Comparison of ENCODE assay signal across 12 cellular contexts in the genomic region with DNA sequence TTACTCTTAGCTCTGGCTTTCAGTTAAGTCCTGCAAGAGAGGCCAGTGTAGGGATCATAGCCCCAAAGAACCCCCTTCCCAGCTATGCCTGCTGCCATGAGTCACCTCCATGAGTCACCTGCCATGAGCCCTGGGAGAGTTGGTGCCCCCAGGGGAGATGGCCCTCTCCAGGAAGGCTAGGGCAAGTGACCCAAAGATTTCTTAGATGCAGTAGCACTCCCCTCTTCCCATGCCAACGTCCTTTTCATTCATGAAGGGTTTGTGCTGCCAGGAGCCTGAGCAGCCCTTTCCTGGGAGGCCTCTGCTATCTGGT.
DNase-seq lines count a peak whose midpoint lies in the region; ATAC-seq, FAIRE-seq and TF ChIP-seq lines count a peak whose summit lies in the region.
"Had no signal": no experiment of that assay in that cellular context is flagged by ENCODE, and none has a peak within 500 bp of the region (broad histone marks: within the 10 kb centered on the region; RNA-seq: fewer than 3 reads in every experiment).

No MANE protein-coding gene starts in this region.

- intact Hi-C loops in GM12878 (cut with micrococcal nuclease; ENCODE audit: unreplicated experiment), result no loop called here
- intact Hi-C loops in lower lobe of right lung (cut with DNase I), result no loop called here

- H3K4me1 ChIP-seq in BLaER1 treated with 17β-estradiol and CSF1 and Interleukin-3, amounts not matched to agents 10 nM and 100 nM, result peaks cover 16 to 60% (median 49%) of the 10 kb centered on the region in 10 experiments
- H3K4me1 ChIP-seq in GM12878 (ENCODE audit: control insufficient read depth, insufficient read depth, low read length) (no peaks in the 10 kb centered on the region), lower lobe of right lung (peaks cover 44% of the 10 kb centered on the region)

- H3K27me3 Mint-ChIP-seq in endothelial cell (ENCODE audit: unreplicated experiment), result peaks cover 6% of the 10 kb centered on the region

- H3K27ac Mint-ChIP-seq in endothelial cell (ENCODE audit: unreplicated experiment), result no peak overlapping the region

- no peaks in the 10 kb centered on the region for H3K9me3 ChIP-seq in BLaER1 treated with 17β-estradiol and CSF1 and Interleukin-3, amounts not matched to agents 10 nM and 100 nM (replicated peaks in 1 of 11)
- H3K9me3 ChIP-seq in GM12878 (replicated peaks; ENCODE audit: control insufficient read depth, insufficient read depth, low read length) (no peaks in the 10 kb centered on the region), lower lobe of right lung (no peaks in the 10 kb centered on the region)
- H3K9me3 ChIP-seq: upper lobe of left lung had no signal

- H2AFZ ChIP-seq in GM12878 (ENCODE audit: control insufficient read depth, low read depth, low read length), result no peak overlapping the region

- no peak for ATAC-seq in GM12878
- ATAC-seq in lower lobe of right lung, result peak; percentile 23 to 74
- no peak for ATAC-seq in HG03025 (IDR thresholded peaks at IDR 0.05; ENCODE audit: low FRiP score, unreplicated experiment)

- no peak overlapping the region for H3K4me3 ChIP-seq in BLaER1 treated with 17β-estradiol and CSF1 and Interleukin-3, amounts not matched to agents 10 nM and 100 nM
- H3K4me3 ChIP-seq in GM12878, result no peak overlapping the region
- H3K4me3 ChIP-seq in lower lobe of right lung, result no peak overlapping the region
- H3K4me3 ChIP-seq: upper lobe of left lung had no signal

- WGBS in GM12878 (ENCODE audit: insufficient coverage, insufficient replicate concordance, low lambda C conversion rate, missing lambda C conversion rate), result 79% methylated on average over 1 of the region's 1 CpG

- RAD21 ChIA-PET in GM12878 (lab: Charles Lee; ENCODE audit: unreplicated experiment), result interaction anchor here (1.7 kb wide), 1 partner anchor 12 kb away, joined by 3 read pairs; no protein-coding TSS in a partner anchor

- H4K20me1 ChIP-seq in BLaER1 treated with 17β-estradiol and CSF1 and Interleukin-3, amounts not matched to agents 10 nM and 100 nM, result peaks cover 0 to 34% (median 4%) of the 10 kb centered on the region in 11 experiments; a peak in 9 of 22 replicates
- H4K20me1 ChIP-seq in GM12878 (ENCODE audit: control insufficient read depth, insufficient read depth), result peaks cover 7% of the 10 kb centered on the region; the same call in 1 of the 2 replicates

- peaks cover 3% of the 10 kb centered on the region for H3K79me2 ChIP-seq in GM12878 (ENCODE audit: control insufficient read depth, insufficient read depth, low read length)

- no peak overlapping the region for H3K9ac ChIP-seq in BLaER1 treated with 17β-estradiol and CSF1 and Interleukin-3, amounts not matched to agents 10 nM and 100 nM
- no peak overlapping the region for H3K9ac ChIP-seq in GM12878 (ENCODE audit: control insufficient read depth, insufficient read depth, low read length)

- H3K27me3 ChIP-seq in BLaER1 treated with 17β-estradiol and CSF1 and Interleukin-3, amounts not matched to agents 10 nM and 100 nM, result no peaks in the 10 kb centered on the region
- H3K27me3 ChIP-seq in GM12878 (replicated peaks in 1 of 2; ENCODE audit: control insufficient read depth in 2 of 2, insufficient read depth in 2 of 2, low read length in 1 of 2) (no peaks in the 10 kb centered on the region), lower lobe of right lung (ENCODE audit: low read depth) (no peaks in the 10 kb centered on the region)
- H3K27me3 ChIP-seq: upper lobe of left lung had no signal

- peak overlapping the region in 8 of 11 experiments; percentile 7 to 50 (median 24); a peak in 7 of 22 replicates for H3K4me2 ChIP-seq in BLaER1 treated with 17β-estradiol and CSF1 and Interleukin-3, amounts not matched to agents 10 nM and 100 nM
- H3K4me2 ChIP-seq in GM12878 (ENCODE audit: control insufficient read depth, insufficient read depth), result no peak overlapping the region

- TF ChIP-seq POLR2A in GM12878 (IDR thresholded peaks at IDR 0.05; ENCODE audit: low read depth, low read length), result no peak

- H3K4me3 Mint-ChIP-seq in endothelial cell (ENCODE audit: unreplicated experiment), result no peak overlapping the region

- DNase-seq in HT1080 (ENCODE audit: low read depth), result peak; percentile 82
- DNase-seq in GM12878 (ENCODE audit: low read depth, low spot score), result no peak
- DNase-seq in lower lobe of right lung, result no peak
- no peak for DNase-seq in SHP77 (lab: John Stamatoyannopoulos, UW)
- no peak for DNase-seq in endothelial cell (ENCODE audit: low spot score)
- DNase-seq in foreskin melanocyte, result no peak
- DNase-seq: activated T-cell treated with anti-CD3 and anti-CD28 coated beads for 4 hours, H7 had no signal

- CTCF ChIA-PET in GM12878 (lab: Yijun Ruan, JAX), result interaction anchor here (0.8 to 3.0 kb wide), 4 partner anchors 8 to 47 kb away, joined by 3 to 9 read pairs (median 4); no protein-coding TSS in a partner anchor

- H3K9me3 Mint-ChIP-seq in endothelial cell (ENCODE audit: unreplicated experiment), result peaks cover 4% of the 10 kb centered on the region

- SMC1A ChIA-PET in GM12878 (lab: Charles Lee; ENCODE audit: uncharacterized antibody, unreplicated experiment), result no interaction called here

- TF ChIP-seq CTCF in GM12878 (IDR thresholded peaks at IDR 0.05 in 2 of 3, conservative IDR thresholded peaks at IDR 0.05 in 1 of 3; ENCODE audit: control insufficient read depth in 2 of 3, extremely low read depth in 1 of 3, insufficient read depth in 1 of 3, low read depth in 3 of 3, low read length in 3 of 3), result no peak
- TF ChIP-seq CTCF in lower lobe of right lung (IDR thresholded peaks at IDR 0.05), result no peak
- TF ChIP-seq CTCF in endothelial cell (IDR thresholded peaks at IDR 0.05; ENCODE audit: unreplicated experiment), result no peak

- no peak for TF ChIP-seq RAD21 in GM12878 (IDR thresholded peaks at IDR 0.05; ENCODE audit: insufficient read depth, low read depth, low read length)

- peaks cover 17% of the 10 kb centered on the region for H3K36me3 Mint-ChIP-seq in endothelial cell (ENCODE audit: low read depth, unreplicated experiment)

- POLR2A ChIA-PET in GM12878 (lab: Charles Lee), result interaction anchor here (0.6 kb wide), 1 partner anchor 11 kb away, joined by 3 read pairs; no protein-coding TSS in a partner anchor

- no peak for TF ChIP-seq EP300 in GM12878 (IDR thresholded peaks at IDR 0.05; ENCODE audit: borderline replicate concordance in 1 of 2, control insufficient read depth in 1 of 2, low read depth in 2 of 2, low read length in 2 of 2)

- H3K4me1 Mint-ChIP-seq in endothelial cell (ENCODE audit: unreplicated experiment), result peaks cover 15% of the 10 kb centered on the region

- TSS peak; percentile 33 for BruUV-seq in GM12878 (replicated peaks; lab: Mats Ljungman, UMichigan)

- H3K36me3 ChIP-seq in BLaER1 treated with 17β-estradiol and CSF1 and Interleukin-3, amounts not matched to agents 10 nM and 100 nM, result peaks cover 0 to 36% (median 0%) of the 10 kb centered on the region in 11 experiments; a peak in 3 of 22 replicates
- H3K36me3 ChIP-seq in GM12878 (ENCODE audit: control insufficient read depth in 2 of 2, insufficient read depth in 2 of 2, low read length in 1 of 2), result peaks cover 3 to 27% of the 10 kb centered on the region in 2 experiments
- no peaks in the 10 kb centered on the region for H3K36me3 ChIP-seq in lower lobe of right lung

- FAIRE-seq in GM12878 (lab: Jason Lieb, UNC), result no peak

- no peak overlapping the region for H3K27ac ChIP-seq in BLaER1 treated with 17β-estradiol and CSF1 and Interleukin-3, amounts not matched to agents 10 nM and 100 nM
- H3K27ac ChIP-seq in GM12878 (ENCODE audit: control insufficient read depth, insufficient read depth) (no peak overlapping the region), lower lobe of right lung (no peak overlapping the region)
- H3K27ac ChIP-seq: HL-60 had no signal

- in situ Hi-C loops in GM12878 (cut with MboI), result no loop called here

TF ChIP-seq in GM12878, 131 proteins besides CTCF, POLR2A, EP300 and RAD21 (continues in another document):
- no peak for TF ChIP-seq CREM (IDR thresholded peaks at IDR 0.05; ENCODE audit: low read depth)
- TF ChIP-seq ZNF24 (IDR thresholded peaks at IDR 0.05), result no peak
- no peak for TF ChIP-seq ASH2L (IDR thresholded peaks at IDR 0.05; ENCODE audit: borderline replicate concordance, low read depth)
- TF ChIP-seq SIX5 (IDR thresholded peaks at IDR 0.05; ENCODE audit: low read depth, low read length, severe bottlenecking), result no peak
- TF ChIP-seq DPF2 (IDR thresholded peaks at IDR 0.05), result no peak
- TF ChIP-seq YBX1 (IDR thresholded peaks at IDR 0.05), result no peak
- no peak for TF ChIP-seq RAD51 (IDR thresholded peaks at IDR 0.05)
- no peak for TF ChIP-seq ZNF217 (IDR thresholded peaks at IDR 0.05)
- no peak for TF ChIP-seq SMAD1 (IDR thresholded peaks at IDR 0.05; ENCODE audit: low read depth, partially characterized antibody)
- TF ChIP-seq REST (IDR thresholded peaks at IDR 0.05; ENCODE audit: low read depth, low read length), result no peak

Comparison
In these comparisons a context has a peak if more than half of its experiments do, and no peak if none do; other contexts are left out.
1. ATAC-seq: peak in lower lobe of right lung (2 of 2); none in GM12878 (single experiment) and HG03025 (single experiment).